Comparison of ENCODE assay signal across 1 cellular context in genomic region chr7:143380264-143380645, GRCh38.
TF ChIP-seq lines count a peak whose summit lies in the region.

No MANE protein-coding gene starts in this region.

TF ChIP-seq in K562, 482 proteins besides CTCF, POLR2A, EP300 and RAD21 (continued from another document and continues in another):
- TF ChIP-seq JUN (IDR thresholded peaks at IDR 0.05; ENCODE audit: borderline replicate concordance, low read depth, low read length) (peak; percentile 8; the same call in 1 of the 2 replicates), JUN (CRISPR knock-in tag; IDR thresholded peaks at IDR 0.05; ENCODE audit: borderline replicate concordance) (no peak), SREBF1 (IDR thresholded peaks at IDR 0.05; ENCODE audit: borderline replicate concordance, low read depth, low read length) (no peak), THAP12 (CRISPR knock-in tag; IDR thresholded peaks at IDR 0.05) (peak; percentile 68; the same call in 1 of the 2 replicates), KLF1 (tag; IDR thresholded peaks at IDR 0.05) (peak; percentile 68; the same call in 1 of the 2 replicates), ZNF384 (IDR thresholded peaks at IDR 0.05; ENCODE audit: low read depth, low read length) (peak; percentile 91), HDGF (IDR thresholded peaks at IDR 0.05) (no peak), POLR2AphosphoS5 (IDR thresholded peaks at IDR 0.05; ENCODE audit: control insufficient read depth, insufficient read depth, low read depth, low read length) (peak; percentile 66), KLF16 (IDR thresholded peaks at IDR 0.05) (0 out of 2 replicates have a peak, but pooled peaks have one; percentile 34), E2F8 (IDR thresholded peaks at IDR 0.05; ENCODE audit: low read depth, partially characterized antibody) (peak; percentile 23), KDM4B (IDR thresholded peaks at IDR 0.05; ENCODE audit: borderline replicate concordance in 2 of 2, low read depth in 1 of 2) (peak in 1 of 2 experiments; percentile 70; a peak in 1 of 4 replicates), PHF8 (IDR thresholded peaks at IDR 0.05; ENCODE audit: borderline replicate concordance, low read length) (no peak), KDM2B (CRISPR knock-in tag; IDR thresholded peaks at IDR 0.05) (peak; percentile 92), FOXJ3 (CRISPR knock-in tag; IDR thresholded peaks at IDR 0.05) (no peak), YY1 (IDR thresholded peaks at IDR 0.05; ENCODE audit: borderline replicate concordance in 1 of 3, control insufficient read depth in 1 of 3, extremely low read depth in 1 of 3, insufficient read depth in 3 of 3, insufficient read length in 1 of 3, insufficient replicate concordance in 2 of 3, low read depth in 1 of 3, low read length in 2 of 3) (peak in 1 of 3 experiments; percentile 61), KLF6 (CRISPR knock-in tag; IDR thresholded peaks at IDR 0.05; ENCODE audit: borderline replicate concordance) (peak; percentile 47), ATF7 (IDR thresholded peaks at IDR 0.05) (0 out of 2 replicates have a peak, but pooled peaks have one; percentile 39), MCM7 (IDR thresholded peaks at IDR 0.05) (no peak), ZNF764 (CRISPR knock-in tag; IDR thresholded peaks at IDR 0.05; ENCODE audit: low read depth) (peak; percentile 46; the same call in 1 of the 2 replicates), JUND (IDR thresholded peaks at IDR 0.05; ENCODE audit: borderline replicate concordance, low read depth, low read length) (peak; percentile 38; the same call in 1 of the 2 replicates), JUND (tag; IDR thresholded peaks at IDR 0.05; ENCODE audit: borderline replicate concordance, low read depth, low read length) (peak; percentile 35; the same call in 1 of the 3 replicates), ARID3B (CRISPR knock-in tag; IDR thresholded peaks at IDR 0.05; ENCODE audit: borderline replicate concordance) (no peak), TEAD1 (CRISPR knock-in tag; IDR thresholded peaks at IDR 0.05) (peak in 1 of 2 experiments; percentile 66; a peak in 1 of 4 replicates), CC2D1A (IDR thresholded peaks at IDR 0.05) (peak; percentile 90), ZC3H8 (IDR thresholded peaks at IDR 0.05) (no peak), MAZ (CRISPR knock-in tag; conservative IDR thresholded peaks at IDR 0.05 in 1 of 2, IDR thresholded peaks at IDR 0.05 in 1 of 2) (peak in 1 of 2 experiments; percentile 11; a peak in 1 of 4 replicates), NRF1 (conservative IDR thresholded peaks at IDR 0.05 in 1 of 2, IDR thresholded peaks at IDR 0.05 in 1 of 2) (peak; percentile 62 to 69; a peak in 3 of 4 replicates), ZNF143 (CRISPR knock-in tag; IDR thresholded peaks at IDR 0.05) (0 out of 2 replicates have a peak, but pooled peaks have one; percentile 8), ZNF175 (CRISPR knock-in tag; IDR thresholded peaks at IDR 0.05; ENCODE audit: low read depth) (0 out of 2 replicates have a peak, but pooled peaks have one; percentile 34), HINFP (tag; conservative IDR thresholded peaks at IDR 0.05; ENCODE audit: low read depth) (peak; percentile 96), HDAC2 (IDR thresholded peaks at IDR 0.05) (peak; percentile 49; the same call in 1 of the 2 replicates), CXXC5 (CRISPR knock-in tag; IDR thresholded peaks at IDR 0.05) (peak; percentile 73), HNRNPH1 (optimal IDR thresholded peaks at IDR 0.05; ENCODE audit: low read depth, low read length) (no peak), SP1 (CRISPR knock-in tag; IDR thresholded peaks at IDR 0.05) (peak; percentile 62; the same call in 1 of the 2 replicates), FOXM1 (IDR thresholded peaks at IDR 0.05; ENCODE audit: low read depth) (no peak), FOXM1 (CRISPR knock-in tag; IDR thresholded peaks at IDR 0.05; ENCODE audit: low read depth) (peak; percentile 59; the same call in 1 of the 2 replicates), ZNF124 (CRISPR knock-in tag; IDR thresholded peaks at IDR 0.05) (no peak), BCLAF1 (IDR thresholded peaks at IDR 0.05; ENCODE audit: borderline replicate concordance in 1 of 2, control insufficient read depth in 1 of 2, low read depth in 2 of 2, low read length in 1 of 2) (peak in 1 of 2 experiments; percentile 81; a peak in 1 of 4 replicates), ZBTB9 (CRISPR knock-in tag; IDR thresholded peaks at IDR 0.05) (no peak), RUNX1 (IDR thresholded peaks at IDR 0.05; ENCODE audit: low read depth) (no peak), BRD9 (IDR thresholded peaks at IDR 0.05; ENCODE audit: low read depth, partially characterized antibody) (peak; percentile 83), CBX1 (IDR thresholded peaks at IDR 0.05; ENCODE audit: low read depth) (peak; percentile 10; the same call in 1 of the 2 replicates), ZSCAN29 (IDR thresholded peaks at IDR 0.05) (0 out of 2 replicates have a peak, but pooled peaks have one; percentile 7), AFF4 (CRISPR knock-in tag; IDR thresholded peaks at IDR 0.05) (0 out of 2 replicates have a peak, but pooled peaks have one; percentile 62), ZNF512 (tag; IDR thresholded peaks at IDR 0.05) (peak; percentile 64; the same call in 1 of the 2 replicates)
